8 cellular contexts compared by ENCODE assay signal in the genomic region with DNA sequence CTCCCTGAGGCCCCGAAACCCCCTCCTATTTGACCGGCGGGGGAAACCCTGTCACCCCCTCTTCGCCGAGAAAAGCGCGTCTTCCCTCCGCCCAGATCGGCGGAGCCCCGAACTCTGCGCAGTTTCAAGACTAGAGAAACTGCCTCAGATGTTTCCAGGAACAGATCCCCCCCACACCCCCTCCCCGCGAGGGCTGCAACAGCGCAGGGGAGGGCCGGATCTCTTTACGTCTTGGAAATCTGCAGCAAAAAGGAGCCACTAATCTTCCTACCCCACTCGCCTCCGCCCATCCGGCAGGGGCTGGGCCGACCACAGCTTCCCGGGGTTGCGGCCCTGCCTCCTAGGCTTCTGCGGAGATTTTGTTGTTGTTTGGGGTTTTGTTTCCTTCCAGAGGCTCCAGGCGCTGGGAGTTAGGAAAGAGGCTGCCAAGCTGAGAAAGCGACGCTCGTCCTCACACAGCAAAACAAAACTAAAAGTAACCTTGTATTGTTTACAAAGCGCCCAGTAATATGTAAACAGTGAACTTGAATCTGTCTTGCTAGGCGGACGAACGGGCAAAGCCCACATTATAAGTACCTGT. TPM values are rescaled to one million over a fixed set of nuclear protein-coding genes. Genes with fewer than 3 reads are reported as not detected.
A peak's percentile ranks its signal among the peaks of the same experiment; 100 is the strongest.
DNase-seq lines count a peak whose midpoint lies in the region; TF ChIP-seq lines count a peak whose summit lies in the region.

No MANE protein-coding gene starts in this region.

- DNase-seq in Calu3, result peak; percentile 79
- DNase-seq in GM23248, result peak; percentile 48
- DNase-seq in NCI-H460 (ENCODE audit: extremely low read depth, low read depth), result peak; percentile 27
- DNase-seq in activated T-cell treated with anti-CD3 and anti-CD28 coated beads, Interleukin-2, amount 50 U/mL, for 24 hours, result peak; percentile 77
- peak in 1 of 2 donors; percentile 45 for DNase-seq in foreskin fibroblast
- no peak for DNase-seq in amniotic stem cell (lab: John Stamatoyannopoulos, UW)
- no peak for DNase-seq in NCI-H187 treated with DMSO at 0.1 percent for 48 hours (lab: John Stamatoyannopoulos, UW)

- H3K9me2 ChIP-seq in GM23248 (ENCODE audit: insufficient read depth), result no peaks in the 10 kb centered on the region

- H3K9me3 Mint-ChIP-seq in Calu3 (ENCODE audit: low read depth, unreplicated experiment), result no peaks in the 10 kb centered on the region
- H3K9me3 Mint-ChIP-seq in activated T-cell treated with anti-CD3 and anti-CD28 coated beads, Interleukin-2, amount 50 U/mL, for 24 hours, result no peaks in the 10 kb centered on the region

- H3K36me3 Mint-ChIP-seq in Calu3 (ENCODE audit: insufficient read depth, unreplicated experiment), result peaks cover 19% of the 10 kb centered on the region
- peaks cover 2% of the 10 kb centered on the region for H3K36me3 Mint-ChIP-seq in activated T-cell treated with anti-CD3 and anti-CD28 coated beads, Interleukin-2, amount 50 U/mL, for 24 hours (ENCODE audit: low read depth)

- H3K4me2 ChIP-seq in GM23248 (ENCODE audit: unreplicated experiment), result peak overlapping the region; percentile 76

- no peak for TF ChIP-seq CTCF in Calu3 (IDR thresholded peaks at IDR 0.05; ENCODE audit: unreplicated experiment)
- TF ChIP-seq CTCF in foreskin fibroblast (IDR thresholded peaks at IDR 0.05; ENCODE audit: low read depth, low read length), result no peak

- no peaks in the 10 kb centered on the region for H4K20me1 ChIP-seq in GM23248 (ENCODE audit: insufficient read depth)

- H3F3A ChIP-seq in GM23248 (ENCODE audit: insufficient read depth), result no peaks in the 10 kb centered on the region

- H3K4me1 Mint-ChIP-seq in Calu3 (ENCODE audit: low read depth, unreplicated experiment), result peaks cover 50% of the 10 kb centered on the region
- peaks cover 39% of the 10 kb centered on the region for H3K4me1 Mint-ChIP-seq in activated T-cell treated with anti-CD3 and anti-CD28 coated beads, Interleukin-2, amount 50 U/mL, for 24 hours (ENCODE audit: low read depth)

- intact Hi-C loops in Calu3 (cut with micrococcal nuclease; ENCODE audit: unreplicated experiment), result loop anchor here (5.0 kb wide), 3 partner anchors 71 to 121 kb away; no protein-coding TSS in a partner anchor

- no peaks in the 10 kb centered on the region for H3K36me3 ChIP-seq in GM23248 (ENCODE audit: low read depth)
- H3K36me3 ChIP-seq in rectal smooth muscle tissue (ENCODE audit: control insufficient read depth, insufficient read depth, low read length), result no peaks in the 10 kb centered on the region

- H2AFZ ChIP-seq in GM23248, result peak overlapping the region; percentile 66

- H3K4me3 Mint-ChIP-seq in Calu3 (ENCODE audit: low read depth, unreplicated experiment), result peak overlapping the region; percentile 97
- peak overlapping the region; percentile 82 for H3K4me3 Mint-ChIP-seq in activated T-cell treated with anti-CD3 and anti-CD28 coated beads, Interleukin-2, amount 50 U/mL, for 24 hours

- CTCF ChIA-PET in Calu3 (lab: Charles Lee), result interaction anchor here (0.6 to 1.4 kb wide), 6 partner anchors 12 to 89 kb away, joined by 3 to 6 read pairs (median 4); no protein-coding TSS in a partner anchor

- H3K4me3 ChIP-seq in GM23248 (peak overlapping the region; percentile 62), foreskin fibroblast (ENCODE audit: low read depth in 1 of 2, low read length in 2 of 2) (peak overlapping the region; percentile 49 to 51), rectal smooth muscle tissue (ENCODE audit: low read length) (peak overlapping the region; percentile 64)

- no peaks in the 10 kb centered on the region for H3K79me2 ChIP-seq in GM23248 (ENCODE audit: insufficient read depth)

- H3K4me1 ChIP-seq in GM23248 (ENCODE audit: insufficient read depth) (no peaks in the 10 kb centered on the region), rectal smooth muscle tissue (ENCODE audit: control insufficient read depth, insufficient read depth, low read length) (peaks cover 3% of the 10 kb centered on the region)

- BruUV-seq in Calu3 (replicated peaks; lab: Mats Ljungman, UMichigan), result no TSS peak

- H3K9me3 ChIP-seq in GM23248 (ENCODE audit: low read depth), result no peaks in the 10 kb centered on the region

- H3K9ac ChIP-seq in GM23248 (peak overlapping the region; percentile 29; the same call in 1 of the 2 replicates), rectal smooth muscle tissue (ENCODE audit: low read length) (no peak overlapping the region)

- H3K27me3 Mint-ChIP-seq in Calu3 (ENCODE audit: unreplicated experiment), result peaks cover 65% of the 10 kb centered on the region
- H3K27me3 Mint-ChIP-seq in activated T-cell treated with anti-CD3 and anti-CD28 coated beads, Interleukin-2, amount 50 U/mL, for 24 hours, result peaks cover 97% of the 10 kb centered on the region

- in situ Hi-C loops in GM23248 (cut with MboI), result no loop called here

- peak overlapping the region; percentile 92 for H3K27ac Mint-ChIP-seq in Calu3 (ENCODE audit: unreplicated experiment)
- peak overlapping the region; percentile 87 for H3K27ac Mint-ChIP-seq in activated T-cell treated with anti-CD3 and anti-CD28 coated beads, Interleukin-2, amount 50 U/mL, for 24 hours

- H3K27me3 ChIP-seq in GM23248 (replicated peaks; ENCODE audit: insufficient read depth), result peaks cover 97% of the 10 kb centered on the region
- H3K27me3 ChIP-seq in rectal smooth muscle tissue (ENCODE audit: control insufficient read depth, insufficient read depth, low read length), result peaks cover 40% of the 10 kb centered on the region

- H3K27ac ChIP-seq in GM23248, result no peak overlapping the region
- H3K27ac ChIP-seq in rectal smooth muscle tissue (ENCODE audit: low read depth, low read length), result no peak overlapping the region

- WGBS in GM23248 (ENCODE audit: low coverage in 1 of 2, low lambda C conversion rate in 2 of 2, missing lambda C conversion rate in 2 of 2), 2 experiments, result 1 to 2% methylated on average over 32 of the region's 32 CpGs

RNA-seq across cellular contexts. Expression of a gene that starts 2.2 kb away (rescaled TPM):
- total RNA-seq in Calu3 (2022), result not detected in 2 replicates
- not detected in 2 replicates for total RNA-seq in GM23248 (2014; rRNA removed; shearing (Covaris generic))
- not detected in 2 replicates for polyA plus RNA-seq in GM23248 (2016; fragmentation: Nextera tagmentation; extraction: Ambion mirVana)
- total RNA-seq in NCI-H460 (2014; rRNA removed; shearing (Covaris generic)), result 0.05 and 0.09 TPM in 2 replicates
- 0.14 TPM in 1 of 2 replicates, not detected in the other for polyA plus RNA-seq in NCI-H460 (2014; cell fraction: nucleus; rRNA removed)

Comparison
In these comparisons a context has a peak if more than half of its experiments do, and no peak if none do; other contexts are left out.
1. DNase-seq: peak in Calu3 (single experiment), GM23248 (single experiment), NCI-H460 (single experiment) and activated T-cell treated with anti-CD3 and anti-CD28 coated beads, Interleukin-2, amount 50 U/mL, for 24 hours (single experiment); none in amniotic stem cell (single experiment) and NCI-H187 treated with DMSO at 0.1 percent for 48 hours (single experiment).
2. Peak in every context shown above with its lines, with median percentiles within 50 percentile points of each other: H3K4me3 ChIP-seq.